Comparison of ENCODE assay signal across 3 cellular contexts in the genomic region with DNA sequence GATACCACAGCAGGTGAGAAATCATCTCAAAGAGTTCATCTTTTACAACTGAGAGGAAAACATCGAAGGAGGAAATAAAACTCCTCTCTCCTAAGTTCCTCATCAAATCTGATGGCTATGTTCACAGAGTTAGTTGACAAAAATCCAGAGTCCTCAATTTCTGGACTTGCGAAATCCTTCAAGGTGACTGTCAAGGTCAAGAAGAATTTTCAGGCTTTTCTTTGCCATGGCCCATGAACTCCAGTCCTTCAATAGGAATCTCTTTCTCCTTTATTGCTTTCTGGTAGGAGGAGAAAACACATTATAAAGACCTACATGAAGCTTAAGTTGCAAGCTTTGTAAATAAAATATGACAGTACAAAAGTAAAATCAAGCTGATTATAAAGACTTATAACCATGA.
TF ChIP-seq lines count a peak whose summit lies in the region.

No MANE protein-coding gene starts in this region.

TF ChIP-seq in SK-N-SH, 30 proteins besides CTCF, POLR2A, EP300 and RAD21:
- no peak for TF ChIP-seq YY1 (IDR thresholded peaks at IDR 0.05; ENCODE audit: low read depth)
- no peak for TF ChIP-seq ELF1 (IDR thresholded peaks at IDR 0.05)
- no peak for TF ChIP-seq FOXJ3 (CRISPR knock-in tag; IDR thresholded peaks at IDR 0.05)
- TF ChIP-seq NFIC (IDR thresholded peaks at IDR 0.05; ENCODE audit: borderline replicate concordance) = no peak
TF ChIP-seq in SK-N-SH: peak in this region for 0.

TF ChIP-seq in SK-N-SH treated with all-trans-retinoic acid at 6 μM for 48 hours, 23 proteins besides CTCF, POLR2A, EP300 and RAD21:
- TF ChIP-seq CSDC2 (CRISPR knock-in tag; IDR thresholded peaks at IDR 0.05) (no peak), BACH2 (CRISPR knock-in tag; IDR thresholded peaks at IDR 0.05; ENCODE audit: borderline replicate concordance) (no peak), TSHZ2 (CRISPR knock-in tag; IDR thresholded peaks at IDR 0.05) (no peak), PPARA (CRISPR knock-in tag; IDR thresholded peaks at IDR 0.05; ENCODE audit: borderline replicate concordance) (no peak)

TF ChIP-seq in IMR-90, 13 proteins besides CTCF, POLR2A, EP300 and RAD21:
- TF ChIP-seq CHD1 (IDR thresholded peaks at IDR 0.05; ENCODE audit: low read depth, low read length) = no peak
- no peak for TF ChIP-seq MAZ (IDR thresholded peaks at IDR 0.05; ENCODE audit: borderline replicate concordance, low read depth, low read length)
- TF ChIP-seq RFX5 (IDR thresholded peaks at IDR 0.05; ENCODE audit: low read depth, low read length) = no peak
- TF ChIP-seq CEBPB (IDR thresholded peaks at IDR 0.05; ENCODE audit: low read depth, low read length) = 0 out of 2 replicates have a peak, but pooled peaks have one; percentile 6
TF ChIP-seq in IMR-90: peak in this region for 1.
